7 cellular contexts compared by ENCODE assay signal in genomic region chr14:105684056-105684455, GRCh38.
DNase-seq lines count a peak whose midpoint lies in the region; ATAC-seq, FAIRE-seq and TF ChIP-seq lines count a peak whose summit lies in the region.
"Not testable (repeated sequence)": the region's sequence is repeated elsewhere in the genome, so short reads cannot be mapped to it uniquely, and the experiment has no call there.

No MANE protein-coding gene starts in this region.

- DNase-seq in RWPE2 (ENCODE audit: low spot score) (peak; percentile 44), kidney (peak; percentile 13)
- peak; percentile 21 for DNase-seq in activated CD8-positive, alpha-beta memory T cell treated with anti-CD3 and anti-CD28 coated beads for 24 hours
- peak; percentile 30 for DNase-seq in activated naive CD8-positive, alpha-beta T cell treated with anti-CD3 and anti-CD28 coated beads, Interleukin-2, amount 10 ng/mL, durations not matched to agents 7 days and 5 days
- DNase-seq in naive B cell = not testable (repeated sequence)

- H3K27me3 Mint-ChIP-seq in activated naive CD8-positive, alpha-beta T cell treated with anti-CD3 and anti-CD28 coated beads, Interleukin-2, amount 10 ng/mL, durations not matched to agents 7 days and 5 days; naive B cell; stimulated activated memory B cell treated with anti-CD40 and anti-IgM and Interleukin-4, amounts not matched to agents 10 μg/mL and 1 μg/mL and 100 μg/mL, for 72 hours: not testable (repeated sequence)

- H3K4me1 Mint-ChIP-seq in activated naive CD8-positive, alpha-beta T cell treated with anti-CD3 and anti-CD28 coated beads, Interleukin-2, amount 10 ng/mL, durations not matched to agents 7 days and 5 days = not testable (repeated sequence)
- peaks cover 36 to 49% (median 43%) of the 10 kb centered on the region in 3 donors for H3K4me1 Mint-ChIP-seq in naive B cell
- peaks cover 56% of the 10 kb centered on the region for H3K4me1 Mint-ChIP-seq in stimulated activated memory B cell treated with anti-CD40 and anti-IgM and Interleukin-4, amounts not matched to agents 10 μg/mL and 1 μg/mL and 100 μg/mL, for 72 hours

- not testable (repeated sequence) for H3K4me3 Mint-ChIP-seq in activated naive CD8-positive, alpha-beta T cell treated with anti-CD3 and anti-CD28 coated beads, Interleukin-2, amount 10 ng/mL, durations not matched to agents 7 days and 5 days
- H3K4me3 Mint-ChIP-seq in naive B cell = peak overlapping the region in 7 of 8 donors; percentile 39 to 75 (median 47)
- peak overlapping the region; percentile 57 for H3K4me3 Mint-ChIP-seq in stimulated activated memory B cell treated with anti-CD40 and anti-IgM and Interleukin-4, amounts not matched to agents 10 μg/mL and 1 μg/mL and 100 μg/mL, for 72 hours

- not testable (repeated sequence) for H3K9me3 Mint-ChIP-seq in activated naive CD8-positive, alpha-beta T cell treated with anti-CD3 and anti-CD28 coated beads, Interleukin-2, amount 10 ng/mL, durations not matched to agents 7 days and 5 days; naive B cell
- H3K9me3 Mint-ChIP-seq in stimulated activated memory B cell treated with anti-CD40 and anti-IgM and Interleukin-4, amounts not matched to agents 10 μg/mL and 1 μg/mL and 100 μg/mL, for 72 hours = peaks cover 18% of the 10 kb centered on the region

- not testable (repeated sequence) for H3K9ac ChIP-seq in kidney (ENCODE audit: low read length in 2 of 2)

- not testable (repeated sequence) for H3K27ac ChIP-seq in HEK293 (ENCODE audit: extremely low read depth, low read depth, low read length); RWPE2 (ENCODE audit: poor library complexity, severe bottlenecking); kidney (ENCODE audit: low read depth in 2 of 2, low read length in 2 of 2)

- FAIRE-seq in kidney (lab: Jason Lieb, UNC) = not testable (repeated sequence)

- H3K9me3 ChIP-seq in HEK293 (ENCODE audit: control insufficient read depth, insufficient read depth, low read depth, low read length); RWPE2 (ENCODE audit: severe bottlenecking); kidney (ENCODE audit: control insufficient read depth in 1 of 2, low read length in 2 of 2): not testable (repeated sequence)

- intact Hi-C loops in kidney (cut with DNase I) = not testable (repeated sequence)

- POLR2A ChIA-PET in HEK293 (lab: Yijun Ruan, JAX); activated naive CD8-positive, alpha-beta T cell treated with anti-CD3 and anti-CD28 coated beads, Interleukin-2, amount 10 ng/mL, durations not matched to agents 7 days and 5 days (lab: Charles Lee): not testable (repeated sequence)

- not testable (repeated sequence) for H3K27ac Mint-ChIP-seq in activated naive CD8-positive, alpha-beta T cell treated with anti-CD3 and anti-CD28 coated beads, Interleukin-2, amount 10 ng/mL, durations not matched to agents 7 days and 5 days
- H3K27ac Mint-ChIP-seq in naive B cell = peak overlapping the region; percentile 42 to 99 (median 98)
- peak overlapping the region; percentile 94 for H3K27ac Mint-ChIP-seq in stimulated activated memory B cell treated with anti-CD40 and anti-IgM and Interleukin-4, amounts not matched to agents 10 μg/mL and 1 μg/mL and 100 μg/mL, for 72 hours

- H3K4me3 ChIP-seq in HEK293 (ENCODE audit: low read depth, low read length); RWPE2 (ENCODE audit: severe bottlenecking); kidney (ENCODE audit: low read length in 2 of 2): not testable (repeated sequence)

- ATAC-seq in RWPE2 (ENCODE audit: low read depth); activated naive CD8-positive, alpha-beta T cell treated with anti-CD3 and anti-CD28 coated beads, Interleukin-2, amount 10 ng/mL, durations not matched to agents 7 days and 5 days (ENCODE audit: low read depth); naive B cell (ENCODE audit: low read depth in 2 of 2); stimulated activated memory B cell treated with anti-CD40 and anti-IgM and Interleukin-4, amounts not matched to agents 10 μg/mL and 1 μg/mL and 100 μg/mL, for 72 hours: not testable (repeated sequence)

- H3K4me1 ChIP-seq in HEK293 (ENCODE audit: control insufficient read depth, insufficient read depth, low read length); RWPE2 (ENCODE audit: insufficient read depth, poor library complexity, severe bottlenecking); kidney (ENCODE audit: control insufficient read depth in 1 of 2, insufficient read depth in 1 of 2, low read depth in 1 of 2, low read length in 2 of 2): not testable (repeated sequence)

- CTCF ChIA-PET in HEK293 (lab: Yijun Ruan, JAX) = not testable (repeated sequence)

- TF ChIP-seq CTCF in HEK293 (tag by site-specific recombination; IDR thresholded peaks at IDR 0.05); RWPE2 (IDR thresholded peaks at IDR 0.05; ENCODE audit: poor library complexity, severe bottlenecking); kidney (IDR thresholded peaks at IDR 0.05; ENCODE audit: borderline replicate concordance, extremely low read depth, insufficient read depth): not testable (repeated sequence)

- H3K36me3 ChIP-seq in HEK293 (ENCODE audit: control insufficient read depth in 2 of 2, insufficient read depth in 1 of 2, low read length in 2 of 2); RWPE2 (ENCODE audit: low read depth); kidney (ENCODE audit: control insufficient read depth in 1 of 2, insufficient read depth in 2 of 2, low read length in 2 of 2): not testable (repeated sequence)

- not testable (repeated sequence) for H3K36me3 Mint-ChIP-seq in activated naive CD8-positive, alpha-beta T cell treated with anti-CD3 and anti-CD28 coated beads, Interleukin-2, amount 10 ng/mL, durations not matched to agents 7 days and 5 days; naive B cell
- H3K36me3 Mint-ChIP-seq in stimulated activated memory B cell treated with anti-CD40 and anti-IgM and Interleukin-4, amounts not matched to agents 10 μg/mL and 1 μg/mL and 100 μg/mL, for 72 hours = peaks cover 20% of the 10 kb centered on the region

- H3K27me3 ChIP-seq in RWPE2 (ENCODE audit: insufficient read depth, poor library complexity, severe bottlenecking) = not testable (repeated sequence)

TF ChIP-seq in HEK293, 187 proteins besides CTCF, POLR2A, EP300 and RAD21:
- TF ChIP-seq EGR2 (tag by site-specific recombination; IDR thresholded peaks at IDR 0.05; ENCODE audit: low read depth) = peak; percentile 41; the same call in 1 of the 2 replicates
TF ChIP-seq in HEK293: peak in this region for 1; not testable (repeated sequence) for 186.
